7 cellular contexts compared by ENCODE assay signal in the genomic region with DNA sequence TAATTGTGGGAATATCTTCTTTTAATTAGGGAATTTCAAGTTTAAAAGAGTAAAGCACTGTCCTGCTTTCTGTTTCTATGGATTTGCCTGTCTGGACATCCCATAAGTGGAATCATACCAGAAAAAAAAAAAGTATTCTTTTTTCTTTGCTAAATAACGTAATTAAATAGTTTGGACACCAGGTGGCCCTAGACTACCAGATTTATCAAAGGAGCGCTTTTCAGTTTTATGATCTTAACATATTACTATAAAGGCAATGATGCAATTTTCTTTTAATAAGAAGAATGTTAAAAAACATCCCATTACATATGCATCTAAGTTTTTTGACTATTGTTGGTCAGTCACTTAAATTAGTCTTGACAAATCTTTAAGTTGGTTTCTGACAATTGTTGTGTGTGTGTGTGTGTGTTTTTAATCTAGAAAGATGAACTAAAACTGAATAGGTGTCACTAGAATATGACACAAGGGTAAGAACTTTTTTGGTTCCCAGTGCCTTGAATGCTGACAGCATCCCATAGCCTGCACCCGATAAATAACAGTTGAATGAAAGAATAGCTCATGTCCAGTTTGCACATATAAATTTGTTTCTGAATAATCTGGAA. TPM values are rescaled to one million over a fixed set of nuclear protein-coding genes. Genes with fewer than 3 reads are reported as not detected.
DNase-seq lines count a peak whose midpoint lies in the region; ATAC-seq and TF ChIP-seq lines count a peak whose summit lies in the region.

No MANE protein-coding gene starts in this region.

- WGBS in hepatocyte (ENCODE audit: low lambda C conversion rate, missing lambda C conversion rate), result 36% methylated on average over 3 of the region's 3 CpGs

- no peaks in the 10 kb centered on the region for H3K36me3 ChIP-seq in hepatocyte (replicated peaks; ENCODE audit: insufficient read depth, low read depth)
- H3K36me3 ChIP-seq in upper lobe of right lung, result no peaks in the 10 kb centered on the region

- H4K20me1 ChIP-seq in hepatocyte (ENCODE audit: insufficient read depth, poor library complexity, severe bottlenecking), result no peaks in the 10 kb centered on the region

- TF ChIP-seq CTCF in VCaP (conservative IDR thresholded peaks at IDR 0.05) (peak; percentile 71), hepatocyte (IDR thresholded peaks at IDR 0.05; ENCODE audit: poor library complexity) (peak; percentile 65), upper lobe of right lung (IDR thresholded peaks at IDR 0.05) (peak; percentile 50)

- no peak overlapping the region for H3K4me3 ChIP-seq in hepatocyte
- no peak overlapping the region for H3K4me3 ChIP-seq in upper lobe of right lung

- peak; percentile 50 for ATAC-seq in upper lobe of right lung
- ATAC-seq in HG02678 (IDR thresholded peaks at IDR 0.05; ENCODE audit: unreplicated experiment), result no peak
- no peak for ATAC-seq in HG02763 (IDR thresholded peaks at IDR 0.05; ENCODE audit: unreplicated experiment)

- intact Hi-C loops in upper lobe of right lung (cut with DNase I), result loop anchor here (10.0 kb wide), 1 partner anchor 223 kb away; no protein-coding TSS in a partner anchor

- no peaks in the 10 kb centered on the region for H3K9me3 ChIP-seq in hepatocyte (ENCODE audit: low read depth)
- no peaks in the 10 kb centered on the region for H3K9me3 ChIP-seq in upper lobe of right lung

- H3K9me2 ChIP-seq in hepatocyte (replicated peaks; ENCODE audit: insufficient read depth), result no peaks in the 10 kb centered on the region

- H3K27me3 ChIP-seq in hepatocyte, result peaks cover 7% of the 10 kb centered on the region
- no peaks in the 10 kb centered on the region for H3K27me3 ChIP-seq in upper lobe of right lung

- DNase-seq in GM04504 (ENCODE audit: low read depth) (peak; percentile 10), NCI-H128 (lab: John Stamatoyannopoulos, UW; ENCODE audit: unreplicated experiment) (peak; percentile 2), hepatocyte (ENCODE audit: low spot score) (peak; percentile 51), upper lobe of right lung (no peak)

- H2AFZ ChIP-seq in hepatocyte, result no peak overlapping the region

- no peaks in the 10 kb centered on the region for H3K4me1 ChIP-seq in hepatocyte (ENCODE audit: insufficient read depth)
- no peaks in the 10 kb centered on the region for H3K4me1 ChIP-seq in upper lobe of right lung

- H3K27ac ChIP-seq in VCaP (no peak overlapping the region), hepatocyte (no peak overlapping the region), upper lobe of right lung (no peak overlapping the region)

- H3K79me2 ChIP-seq in hepatocyte, result no peaks in the 10 kb centered on the region

- H3K4me2 ChIP-seq in hepatocyte, result no peak overlapping the region

RNA-seq across cellular contexts. Expression of gene C5orf22, which starts 49.5 kb away (rescaled TPM):
- total RNA-seq in hepatocyte (15.3 and 16.3 TPM in 2 replicates), upper lobe of right lung (24.1 TPM)
- 12.7 and 15.8 TPM in 2 replicates for polyA plus RNA-seq in hepatocyte

RNA-seq across cellular contexts. Expression of gene DROSHA, which starts 49.7 kb away (rescaled TPM):
- total RNA-seq in hepatocyte (33.7 and 40.8 TPM in 2 replicates), upper lobe of right lung (50.9 TPM)
- polyA plus RNA-seq in hepatocyte, result 21.9 and 25.3 TPM in 2 replicates

RNA-seq across cellular contexts. Expression of gene PDZD2, which starts 57.3 kb away (rescaled TPM):
- 1.9 and 4.0 TPM in 2 replicates for total RNA-seq in hepatocyte
- polyA plus RNA-seq in hepatocyte, result 1.7 and 1.8 TPM in 2 replicates
- total RNA-seq in upper lobe of right lung, result 70.9 TPM

Comparison
In these comparisons a context has a peak if more than half of its experiments do, and no peak if none do; other contexts are left out.
1. RNA of gene PDZD2, which starts 57.3 kb away (total RNA-seq): 70.9 TPM in upper lobe of right lung (single experiment); 1.9 to 4.0 TPM in hepatocyte; every median in the first group is over 10 times any median in the second.
2. Peak in every context shown above with its lines, with median percentiles within 50 percentile points of each other: CTCF ChIP-seq.